3 cellular contexts compared by ENCODE assay signal in genomic region chr13:112054616-112055015, GRCh38.
TF ChIP-seq lines count a peak whose summit lies in the region.

No MANE protein-coding gene starts in this region.

TF ChIP-seq in GM23338, 12 proteins besides CTCF, POLR2A, EP300 and RAD21 (continued from another document):
- no peak for TF ChIP-seq CREB1 (CRISPR knock-in tag; IDR thresholded peaks at IDR 0.05; ENCODE audit: low read depth)
- no peak for TF ChIP-seq ZNF331 (CRISPR knock-in tag; IDR thresholded peaks at IDR 0.05; ENCODE audit: low read depth)

TF ChIP-seq in WTC11, 78 proteins besides CTCF, POLR2A, EP300 and RAD21 (continued from another document and continues in another):
- no peak for TF ChIP-seq HMGXB4 (CRISPR knock-in tag; IDR thresholded peaks at IDR 0.05)
- TF ChIP-seq CREB1 (CRISPR knock-in tag; IDR thresholded peaks at IDR 0.05) = no peak
- TF ChIP-seq AFF4 (CRISPR knock-in tag; IDR thresholded peaks at IDR 0.05; ENCODE audit: borderline replicate concordance) = no peak
- no peak for TF ChIP-seq EMX1 (CRISPR knock-in tag; IDR thresholded peaks at IDR 0.05)
- TF ChIP-seq ZSCAN18 (CRISPR knock-in tag; IDR thresholded peaks at IDR 0.05) = no peak
- no peak for TF ChIP-seq ZBTB43 (CRISPR knock-in tag; IDR thresholded peaks at IDR 0.05)
- TF ChIP-seq ZNF532 (CRISPR knock-in tag; IDR thresholded peaks at IDR 0.05; ENCODE audit: borderline replicate concordance) = no peak

TF ChIP-seq in neural cell, 6 proteins besides CTCF, POLR2A, EP300 and RAD21 (continued from another document):
- no peak for TF ChIP-seq EZH2 (IDR thresholded peaks at IDR 0.05; ENCODE audit: borderline replicate concordance, insufficient read depth, low read length, poor library complexity, severe bottlenecking)
- no peak for TF ChIP-seq TAF1 (IDR thresholded peaks at IDR 0.05; ENCODE audit: low read depth)
- TF ChIP-seq POLR2AphosphoS5 (IDR thresholded peaks at IDR 0.05) = no peak
- TF ChIP-seq SMC3 (conservative IDR thresholded peaks at IDR 0.05; ENCODE audit: poor library complexity) = no peak
- no peak for TF ChIP-seq REST (IDR thresholded peaks at IDR 0.05; ENCODE audit: borderline replicate concordance)
